In the genomic region with DNA sequence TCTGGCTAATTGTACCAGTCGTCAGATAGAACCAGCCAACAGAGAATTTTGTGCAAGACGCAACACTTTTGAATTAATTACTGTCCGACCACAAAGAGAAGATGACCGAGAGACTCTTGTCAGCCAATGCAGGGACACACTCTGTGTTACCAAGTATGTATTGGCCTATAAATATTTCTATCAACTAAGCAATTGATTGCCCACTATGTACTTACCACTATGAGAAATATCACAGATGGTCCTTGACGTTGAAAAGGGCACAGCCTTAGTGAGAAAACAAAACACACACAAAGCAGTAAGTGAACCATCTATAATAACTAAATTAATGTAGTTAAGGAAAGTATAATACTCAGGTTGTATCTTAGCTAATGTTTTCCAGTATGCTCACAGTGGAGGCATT, we compare ENCODE assay signal across 1 cellular context.
TF ChIP-seq lines count a peak whose summit lies in the region.

No MANE protein-coding gene starts in this region.

TF ChIP-seq in SK-N-SH treated with all-trans-retinoic acid at 6 μM for 48 hours, 23 proteins besides CTCF, POLR2A, EP300 and RAD21 (continued from another document):
- TF ChIP-seq BACH2 (CRISPR knock-in tag; IDR thresholded peaks at IDR 0.05; ENCODE audit: borderline replicate concordance) (no peak), ZC3H10 (CRISPR knock-in tag; IDR thresholded peaks at IDR 0.05) (no peak), RARB (CRISPR knock-in tag; IDR thresholded peaks at IDR 0.05) (no peak), ZNF565 (CRISPR knock-in tag; conservative IDR thresholded peaks at IDR 0.05; ENCODE audit: low read depth) (no peak), ZFP30 (CRISPR knock-in tag; IDR thresholded peaks at IDR 0.05) (no peak)
